ENCODE assay signal across 1 cellular context in the genomic region with DNA sequence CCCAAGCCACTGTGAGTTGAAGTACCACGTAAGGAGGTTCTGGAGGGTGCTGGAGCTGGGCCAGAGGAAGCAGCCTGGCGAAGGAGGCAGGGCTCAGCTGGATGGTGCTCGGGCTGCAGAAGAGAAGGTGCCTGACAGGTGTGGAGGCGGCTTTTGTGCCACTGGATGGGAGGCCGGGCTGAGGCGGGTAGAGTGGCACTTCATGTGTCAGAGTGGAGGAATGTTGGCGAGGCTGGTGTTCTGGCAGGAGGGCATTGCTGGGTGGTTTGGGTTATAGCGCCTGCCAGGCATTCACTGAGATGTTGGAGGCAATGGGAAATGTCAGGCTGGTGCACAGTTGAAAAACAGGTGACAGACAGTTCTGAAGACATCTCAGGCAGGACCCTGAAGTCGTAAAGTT.
TF ChIP-seq lines count a peak whose summit lies in the region.

No MANE protein-coding gene starts in this region.

TF ChIP-seq in H1, 55 proteins besides CTCF, POLR2A, EP300 and RAD21:
- TF ChIP-seq SP1 (IDR thresholded peaks at IDR 0.05; ENCODE audit: low read depth, low read length) (no peak), TAF1 (IDR thresholded peaks at IDR 0.05; ENCODE audit: low read depth, low read length) (no peak), BACH1 (IDR thresholded peaks at IDR 0.05; ENCODE audit: low read length) (no peak), TBP (IDR thresholded peaks at IDR 0.05; ENCODE audit: low read depth, low read length) (no peak), RFX5 (IDR thresholded peaks at IDR 0.05; ENCODE audit: borderline replicate concordance, low read depth, low read length) (no peak), RNF2 (IDR thresholded peaks at IDR 0.05; ENCODE audit: borderline replicate concordance, low read depth, low read length, missing control alignments, poor library complexity, severe bottlenecking) (no peak), CREB1 (IDR thresholded peaks at IDR 0.05) (no peak), RBBP5 (IDR thresholded peaks at IDR 0.05; ENCODE audit: borderline replicate concordance, low read depth, low read length) (no peak), KDM4A (IDR thresholded peaks at IDR 0.05; ENCODE audit: low read depth, low read length, severe bottlenecking) (no peak), MAFK (IDR thresholded peaks at IDR 0.05; ENCODE audit: low read depth, low read length) (no peak), SP2 (IDR thresholded peaks at IDR 0.05; ENCODE audit: low read length) (no peak), GTF2F1 (IDR thresholded peaks at IDR 0.05; ENCODE audit: borderline replicate concordance, low read depth, low read length) (no peak), YY1 (IDR thresholded peaks at IDR 0.05; ENCODE audit: low read depth, low read length) (no peak), NRF1 (IDR thresholded peaks at IDR 0.05; ENCODE audit: low read depth, low read length) (no peak), CBX8 (IDR thresholded peaks at IDR 0.05; ENCODE audit: borderline replicate concordance, low read depth, low read length) (no peak), PHF8 (conservative IDR thresholded peaks at IDR 0.05; ENCODE audit: low read depth, low read length) (no peak)
- TF ChIP-seq, protein P1, sequence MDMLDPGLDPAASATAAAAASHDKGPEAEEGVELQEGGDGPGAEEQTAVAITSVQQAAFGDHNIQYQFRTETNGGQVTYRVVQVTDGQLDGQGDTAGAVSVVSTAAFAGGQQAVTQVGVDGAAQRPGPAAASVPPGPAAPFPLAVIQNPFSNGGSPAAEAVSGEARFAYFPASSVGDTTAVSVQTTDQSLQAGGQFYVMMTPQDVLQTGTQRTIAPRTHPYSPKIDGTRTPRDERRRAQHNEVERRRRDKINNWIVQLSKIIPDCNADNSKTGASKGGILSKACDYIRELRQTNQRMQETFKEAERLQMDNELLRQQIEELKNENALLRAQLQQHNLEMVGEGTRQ (IDR thresholded peaks at IDR 0.05; ENCODE audit: low read length): no peak
TF ChIP-seq in H1: peak in this region for 0.
